14 cellular contexts compared by ENCODE assay signal in genomic region chr5:172782169-172783039, GRCh38. TPM values are rescaled to one million over a fixed set of nuclear protein-coding genes. Genes with fewer than 3 reads are reported as not detected.
DNase-seq lines count a peak whose midpoint lies in the region; FAIRE-seq and TF ChIP-seq lines count a peak whose summit lies in the region.
"Had no signal": no experiment of that assay in that cellular context is flagged by ENCODE, and none has a peak within 500 bp of the region (broad histone marks: within the 10 kb centered on the region; RNA-seq: fewer than 3 reads in every experiment).

No MANE protein-coding gene starts in this region.

- DNase-seq in NCI-H2171 treated with DMSO at 0.1 percent for 48 hours (lab: John Stamatoyannopoulos, UW), result peak; percentile 52
- DNase-seq in NCI-H2171 (lab: John Stamatoyannopoulos, UW), result no peak
- peak; percentile 62 for DNase-seq in M059J (ENCODE audit: low read depth)
- peak; percentile 88 for DNase-seq in bronchial epithelial cell (ENCODE audit: low read depth)
- DNase-seq in renal cortical epithelial cell (ENCODE audit: low read depth), result peak; percentile 56
- DNase-seq in GM20000 (ENCODE audit: low spot score), result no peak
- DNase-seq in NCI-H2107 (lab: John Stamatoyannopoulos, UW), result no peak
- DNase-seq in hepatic stellate cell (ENCODE audit: low spot score), result no peak
- DNase-seq: activated B cell treated with CpG ODN at 0.5 μM for 24 hours; activated T-cell treated with anti-CD3 and anti-CD28 coated beads, Interleukin-2, amount 50 U/mL, for 72 hours; DMS79 treated with DMSO at 0.1 percent for 48 hours; KG1; naive B cell; right lobe of liver had no signal

- TF ChIP-seq CTCF in bronchial epithelial cell (IDR thresholded peaks at IDR 0.05; ENCODE audit: insufficient read depth, low read length, severe bottlenecking) (no peak), GM20000 (IDR thresholded peaks at IDR 0.05; ENCODE audit: extremely low read depth, missing control alignments) (no peak)

- no peaks in the 10 kb centered on the region for H3K27me3 ChIP-seq in bronchial epithelial cell (ENCODE audit: control insufficient read depth, insufficient read depth, low read length)
- H3K27me3 ChIP-seq: right lobe of liver had no signal

- H3K4me3 ChIP-seq in bronchial epithelial cell (ENCODE audit: low read depth, low read length), result no peak overlapping the region
- H3K4me3 ChIP-seq: right lobe of liver had no signal

- H3K36me3 ChIP-seq in bronchial epithelial cell (ENCODE audit: control insufficient read depth, insufficient read depth, low read length), result no peaks in the 10 kb centered on the region
- H3K36me3 ChIP-seq: right lobe of liver had no signal

- FAIRE-seq in bronchial epithelial cell (lab: Jason Lieb, UNC), result no peak

RNA-seq across cellular contexts. Expression of gene DUSP1, which starts 11.4 kb away (rescaled TPM):
- total RNA-seq in M059J (2014; rRNA removed; shearing (Covaris generic)), result 80.5 and 91.9 TPM in 2 replicates
- total RNA-seq in bronchial epithelial cell (114 and 194 TPM in 2 replicates), renal cortical epithelial cell (203 and 294 TPM in 2 replicates)

RNA-seq across cellular contexts. Expression of gene ERGIC1, which starts 51.6 kb away (rescaled TPM):
- total RNA-seq in M059J (2014; rRNA removed; shearing (Covaris generic)), result 149 and 153 TPM in 2 replicates
- total RNA-seq in bronchial epithelial cell (105 and 116 TPM in 2 replicates), renal cortical epithelial cell (143 and 240 TPM in 2 replicates)

Comparison
In these comparisons a context has a peak if more than half of its experiments do, and no peak if none do; other contexts are left out.
1. DNase-seq: peak in NCI-H2171 treated with DMSO at 0.1 percent for 48 hours (single experiment), M059J (single experiment), bronchial epithelial cell (single experiment) and renal cortical epithelial cell (single experiment); none in NCI-H2171 (single experiment), GM20000 (single experiment), NCI-H2107 (single experiment) and hepatic stellate cell (single experiment).